11 cellular contexts compared by ENCODE assay signal in genomic region chr3:191136347-191136746, GRCh38.
DNase-seq lines count a peak whose midpoint lies in the region; ATAC-seq and TF ChIP-seq lines count a peak whose summit lies in the region.
"Had no signal": no experiment of that assay in that cellular context is flagged by ENCODE, and none has a peak within 500 bp of the region (broad histone marks: within the 10 kb centered on the region; RNA-seq: fewer than 3 reads in every experiment).

No MANE protein-coding gene starts in this region.

- DNase-seq in Caki2 (ENCODE audit: low read depth), result peak; percentile 2
- peak; percentile 28 for DNase-seq in H4 (ENCODE audit: low spot score)
- DNase-seq in iris pigment epithelial cell (ENCODE audit: low read depth), result peak; percentile 50
- DNase-seq in T-helper 9 cell, result no peak
- no peak for DNase-seq in dedifferentiated amniotic fluid mesenchymal stem cell (ENCODE audit: extremely low spot score)
- no peak for DNase-seq in activated T-cell treated with anti-CD3 and anti-CD28 coated beads for 4 hours
- DNase-seq: anterior cingulate cortex; stimulated activated CD4-positive, alpha-beta T cell treated with anti-CD3 and anti-CD28 coated beads, Interleukin-4, amount 100 ng/mL, for 24 hours had no signal

- ATAC-seq in SK-N-SH treated with all-trans-retinoic acid at 6 μM for 48 hours (peak; percentile 76), GM18858 (IDR thresholded peaks at IDR 0.05; ENCODE audit: unreplicated experiment) (no peak)
- ATAC-seq: left lung had no signal

- in situ Hi-C loops in Caki2 (cut with HindIII; ENCODE audit: low pct_unique_long_range_greater_than_20kb, low sequenced_read_pairs), result no loop called here

TF ChIP-seq in SK-N-SH treated with all-trans-retinoic acid at 6 μM for 48 hours, 23 proteins besides CTCF, POLR2A, EP300 and RAD21:
- no peak for TF ChIP-seq ZNF70 (CRISPR knock-in tag; IDR thresholded peaks at IDR 0.05)

Comparison
In these comparisons a context has a peak if more than half of its experiments do, and no peak if none do; other contexts are left out.
1. DNase-seq: peak in Caki2 (single experiment), H4 (single experiment) and iris pigment epithelial cell (single experiment); none in T-helper 9 cell (single experiment), dedifferentiated amniotic fluid mesenchymal stem cell (single experiment) and activated T-cell treated with anti-CD3 and anti-CD28 coated beads for 4 hours (single experiment).